3 cellular contexts compared by ENCODE assay signal in the genomic region with DNA sequence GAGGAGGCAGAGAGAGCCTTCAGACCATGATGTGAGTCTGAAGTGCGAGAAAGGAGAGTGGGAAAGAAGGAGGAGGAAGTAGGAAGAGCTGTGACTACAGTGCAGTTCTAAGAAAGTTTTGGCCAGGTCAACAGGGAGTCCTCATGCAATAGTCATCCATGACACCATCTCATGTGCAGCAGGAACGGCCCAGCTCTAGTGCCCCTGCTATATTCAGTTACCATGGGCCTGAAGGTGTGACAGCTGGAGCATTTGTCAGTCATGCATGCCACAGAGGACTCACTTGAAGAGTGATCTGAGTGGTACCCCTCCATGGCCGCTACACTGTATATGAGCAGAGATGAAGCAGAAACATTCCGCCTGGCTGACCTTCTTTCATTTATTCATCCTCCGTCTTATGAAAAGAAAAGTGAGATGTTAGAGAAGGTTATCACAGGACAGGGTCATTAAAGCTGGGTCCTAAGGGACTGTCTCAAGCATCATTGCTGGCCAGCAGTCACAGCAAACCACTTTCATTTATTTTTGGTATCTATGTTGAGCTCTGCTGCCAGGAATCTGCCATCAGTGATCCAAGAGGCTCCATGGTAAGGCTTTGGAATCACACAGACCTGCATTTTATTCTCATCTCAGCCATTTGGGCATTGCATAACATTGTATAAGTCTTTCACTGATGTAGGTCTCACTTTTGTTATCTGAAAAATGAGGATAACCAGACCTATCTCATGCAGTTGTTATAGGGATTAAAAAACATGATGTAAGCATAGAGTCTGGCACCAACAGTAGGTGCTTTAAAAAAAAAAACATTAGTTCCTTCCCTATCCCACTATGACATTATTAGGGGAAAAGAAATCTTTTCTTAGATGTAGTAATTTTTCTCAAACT.
TF ChIP-seq lines count a peak whose summit lies in the region.

No MANE protein-coding gene starts in this region.

TF ChIP-seq in SK-N-SH treated with all-trans-retinoic acid at 6 μM for 48 hours, 23 proteins besides CTCF, POLR2A, EP300 and RAD21:
- TF ChIP-seq, protein P1, sequence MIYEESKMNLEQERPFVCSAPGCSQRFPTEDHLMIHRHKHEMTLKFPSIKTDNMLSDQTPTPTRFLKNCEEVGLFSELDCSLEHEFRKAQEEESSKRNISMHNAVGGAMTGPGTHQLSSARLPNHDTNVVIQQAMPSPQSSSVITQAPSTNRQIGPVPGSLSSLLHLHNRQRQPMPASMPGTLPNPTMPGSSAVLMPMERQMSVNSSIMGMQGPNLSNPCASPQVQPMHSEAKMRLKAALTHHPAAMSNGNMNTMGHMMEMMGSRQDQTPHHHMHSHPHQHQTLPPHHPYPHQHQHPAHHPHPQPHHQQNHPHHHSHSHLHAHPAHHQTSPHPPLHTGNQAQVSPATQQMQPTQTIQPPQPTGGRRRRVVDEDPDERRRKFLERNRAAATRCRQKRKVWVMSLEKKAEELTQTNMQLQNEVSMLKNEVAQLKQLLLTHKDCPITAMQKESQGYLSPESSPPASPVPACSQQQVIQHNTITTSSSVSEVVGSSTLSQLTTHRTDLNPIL (CRISPR knock-in tag; IDR thresholded peaks at IDR 0.05; ENCODE audit: low read depth), result no peak
- TF ChIP-seq ISL1 (CRISPR knock-in tag; IDR thresholded peaks at IDR 0.05), result peak; percentile 73; the same call in 1 of the 2 replicates

TF ChIP-seq in SK-N-SH, 30 proteins besides CTCF, POLR2A, EP300 and RAD21 (continued from another document):
- TF ChIP-seq RXRA (IDR thresholded peaks at IDR 0.05; ENCODE audit: borderline replicate concordance, low read depth) (no peak), MEF2A (IDR thresholded peaks at IDR 0.05; ENCODE audit: borderline replicate concordance, low read depth) (no peak), TEAD4 (IDR thresholded peaks at IDR 0.05; ENCODE audit: borderline replicate concordance, insufficient read depth) (no peak), FOXJ3 (CRISPR knock-in tag; IDR thresholded peaks at IDR 0.05) (no peak), GATA2 (CRISPR knock-in tag; IDR thresholded peaks at IDR 0.05) (no peak), RFX5 (IDR thresholded peaks at IDR 0.05; ENCODE audit: low read length) (no peak)

TF ChIP-seq in GM23338, 12 proteins besides CTCF, POLR2A, EP300 and RAD21 (continued from another document):
- TF ChIP-seq, protein P2, sequence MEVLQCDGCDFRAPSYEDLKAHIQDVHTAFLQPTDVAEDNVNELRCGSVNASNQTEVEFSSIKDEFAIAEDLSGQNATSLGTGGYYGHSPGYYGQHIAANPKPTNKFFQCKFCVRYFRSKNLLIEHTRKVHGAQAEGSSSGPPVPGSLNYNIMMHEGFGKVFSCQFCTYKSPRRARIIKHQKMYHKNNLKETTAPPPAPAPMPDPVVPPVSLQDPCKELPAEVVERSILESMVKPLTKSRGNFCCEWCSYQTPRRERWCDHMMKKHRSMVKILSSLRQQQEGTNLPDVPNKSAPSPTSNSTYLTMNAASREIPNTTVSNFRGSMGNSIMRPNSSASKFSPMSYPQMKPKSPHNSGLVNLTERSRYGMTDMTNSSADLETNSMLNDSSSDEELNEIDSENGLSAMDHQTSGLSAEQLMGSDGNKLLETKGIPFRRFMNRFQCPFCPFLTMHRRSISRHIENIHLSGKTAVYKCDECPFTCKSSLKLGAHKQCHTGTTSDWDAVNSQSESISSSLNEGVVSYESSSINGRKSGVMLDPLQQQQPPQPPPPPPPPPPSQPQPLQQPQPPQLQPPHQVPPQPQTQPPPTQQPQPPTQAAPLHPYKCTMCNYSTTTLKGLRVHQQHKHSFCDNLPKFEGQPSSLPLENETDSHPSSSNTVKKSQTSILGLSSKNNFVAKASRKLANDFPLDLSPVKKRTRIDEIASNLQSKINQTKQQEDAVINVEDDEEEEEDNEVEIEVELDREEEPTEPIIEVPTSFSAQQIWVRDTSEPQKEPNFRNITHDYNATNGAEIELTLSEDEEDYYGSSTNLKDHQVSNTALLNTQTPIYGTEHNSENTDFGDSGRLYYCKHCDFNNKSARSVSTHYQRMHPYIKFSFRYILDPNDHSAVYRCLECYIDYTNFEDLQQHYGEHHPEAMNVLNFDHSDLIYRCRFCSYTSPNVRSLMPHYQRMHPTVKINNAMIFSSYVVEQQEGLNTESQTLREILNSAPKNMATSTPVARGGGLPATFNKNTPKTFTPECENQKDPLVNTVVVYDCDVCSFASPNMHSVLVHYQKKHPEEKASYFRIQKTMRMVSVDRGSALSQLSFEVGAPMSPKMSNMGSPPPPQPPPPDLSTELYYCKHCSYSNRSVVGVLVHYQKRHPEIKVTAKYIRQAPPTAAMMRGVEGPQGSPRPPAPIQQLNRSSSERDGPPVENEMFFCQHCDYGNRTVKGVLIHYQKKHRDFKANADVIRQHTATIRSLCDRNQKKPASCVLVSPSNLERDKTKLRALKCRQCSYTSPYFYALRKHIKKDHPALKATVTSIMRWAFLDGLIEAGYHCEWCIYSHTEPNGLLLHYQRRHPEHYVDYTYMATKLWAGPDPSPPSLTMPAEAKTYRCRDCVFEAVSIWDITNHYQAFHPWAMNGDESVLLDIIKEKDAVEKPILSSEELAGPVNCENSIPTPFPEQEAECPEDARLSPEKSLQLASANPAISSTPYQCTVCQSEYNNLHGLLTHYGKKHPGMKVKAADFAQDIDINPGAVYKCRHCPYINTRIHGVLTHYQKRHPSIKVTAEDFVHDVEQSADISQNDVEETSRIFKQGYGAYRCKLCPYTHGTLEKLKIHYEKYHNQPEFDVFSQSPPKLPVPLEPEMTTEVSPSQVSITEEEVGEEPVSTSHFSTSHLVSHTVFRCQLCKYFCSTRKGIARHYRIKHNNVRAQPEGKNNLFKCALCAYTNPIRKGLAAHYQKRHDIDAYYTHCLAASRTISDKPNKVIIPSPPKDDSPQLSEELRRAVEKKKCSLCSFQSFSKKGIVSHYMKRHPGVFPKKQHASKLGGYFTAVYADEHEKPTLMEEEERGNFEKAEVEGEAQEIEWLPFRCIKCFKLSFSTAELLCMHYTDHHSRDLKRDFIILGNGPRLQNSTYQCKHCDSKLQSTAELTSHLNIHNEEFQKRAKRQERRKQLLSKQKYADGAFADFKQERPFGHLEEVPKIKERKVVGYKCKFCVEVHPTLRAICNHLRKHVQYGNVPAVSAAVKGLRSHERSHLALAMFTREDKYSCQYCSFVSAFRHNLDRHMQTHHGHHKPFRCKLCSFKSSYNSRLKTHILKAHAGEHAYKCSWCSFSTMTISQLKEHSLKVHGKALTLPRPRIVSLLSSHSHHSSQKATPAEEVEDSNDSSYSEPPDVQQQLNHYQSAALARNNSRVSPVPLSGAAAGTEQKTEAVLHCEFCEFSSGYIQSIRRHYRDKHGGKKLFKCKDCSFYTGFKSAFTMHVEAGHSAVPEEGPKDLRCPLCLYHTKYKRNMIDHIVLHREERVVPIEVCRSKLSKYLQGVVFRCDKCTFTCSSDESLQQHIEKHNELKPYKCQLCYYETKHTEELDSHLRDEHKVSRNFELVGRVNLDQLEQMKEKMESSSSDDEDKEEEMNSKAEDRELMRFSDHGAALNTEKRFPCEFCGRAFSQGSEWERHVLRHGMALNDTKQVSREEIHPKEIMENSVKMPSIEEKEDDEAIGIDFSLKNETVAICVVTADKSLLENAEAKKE (CRISPR knock-in tag; IDR thresholded peaks at IDR 0.05), result no peak
- TF ChIP-seq POLR2AphosphoS5 (IDR thresholded peaks at IDR 0.05; ENCODE audit: low read depth) (no peak), EZH2 (IDR thresholded peaks at IDR 0.05; ENCODE audit: low read depth, unreplicated experiment) (no peak), JUNB (IDR thresholded peaks at IDR 0.05; ENCODE audit: unreplicated experiment) (no peak), NANOG (IDR thresholded peaks at IDR 0.05; ENCODE audit: borderline replicate concordance) (no peak), CREB1 (CRISPR knock-in tag; IDR thresholded peaks at IDR 0.05; ENCODE audit: low read depth) (no peak), EZH2phosphoT487 (IDR thresholded peaks at IDR 0.05; ENCODE audit: unreplicated experiment) (no peak), ZNF331 (CRISPR knock-in tag; IDR thresholded peaks at IDR 0.05; ENCODE audit: low read depth) (no peak), STAT1 (IDR thresholded peaks at IDR 0.05; ENCODE audit: unreplicated experiment) (no peak)
- TF ChIP-seq, protein P3, sequence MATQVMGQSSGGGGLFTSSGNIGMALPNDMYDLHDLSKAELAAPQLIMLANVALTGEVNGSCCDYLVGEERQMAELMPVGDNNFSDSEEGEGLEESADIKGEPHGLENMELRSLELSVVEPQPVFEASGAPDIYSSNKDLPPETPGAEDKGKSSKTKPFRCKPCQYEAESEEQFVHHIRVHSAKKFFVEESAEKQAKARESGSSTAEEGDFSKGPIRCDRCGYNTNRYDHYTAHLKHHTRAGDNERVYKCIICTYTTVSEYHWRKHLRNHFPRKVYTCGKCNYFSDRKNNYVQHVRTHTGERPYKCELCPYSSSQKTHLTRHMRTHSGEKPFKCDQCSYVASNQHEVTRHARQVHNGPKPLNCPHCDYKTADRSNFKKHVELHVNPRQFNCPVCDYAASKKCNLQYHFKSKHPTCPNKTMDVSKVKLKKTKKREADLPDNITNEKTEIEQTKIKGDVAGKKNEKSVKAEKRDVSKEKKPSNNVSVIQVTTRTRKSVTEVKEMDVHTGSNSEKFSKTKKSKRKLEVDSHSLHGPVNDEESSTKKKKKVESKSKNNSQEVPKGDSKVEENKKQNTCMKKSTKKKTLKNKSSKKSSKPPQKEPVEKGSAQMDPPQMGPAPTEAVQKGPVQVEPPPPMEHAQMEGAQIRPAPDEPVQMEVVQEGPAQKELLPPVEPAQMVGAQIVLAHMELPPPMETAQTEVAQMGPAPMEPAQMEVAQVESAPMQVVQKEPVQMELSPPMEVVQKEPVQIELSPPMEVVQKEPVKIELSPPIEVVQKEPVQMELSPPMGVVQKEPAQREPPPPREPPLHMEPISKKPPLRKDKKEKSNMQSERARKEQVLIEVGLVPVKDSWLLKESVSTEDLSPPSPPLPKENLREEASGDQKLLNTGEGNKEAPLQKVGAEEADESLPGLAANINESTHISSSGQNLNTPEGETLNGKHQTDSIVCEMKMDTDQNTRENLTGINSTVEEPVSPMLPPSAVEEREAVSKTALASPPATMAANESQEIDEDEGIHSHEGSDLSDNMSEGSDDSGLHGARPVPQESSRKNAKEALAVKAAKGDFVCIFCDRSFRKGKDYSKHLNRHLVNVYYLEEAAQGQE (IDR thresholded peaks at IDR 0.05; ENCODE audit: unreplicated experiment), result no peak
- TF ChIP-seq, protein P4, sequence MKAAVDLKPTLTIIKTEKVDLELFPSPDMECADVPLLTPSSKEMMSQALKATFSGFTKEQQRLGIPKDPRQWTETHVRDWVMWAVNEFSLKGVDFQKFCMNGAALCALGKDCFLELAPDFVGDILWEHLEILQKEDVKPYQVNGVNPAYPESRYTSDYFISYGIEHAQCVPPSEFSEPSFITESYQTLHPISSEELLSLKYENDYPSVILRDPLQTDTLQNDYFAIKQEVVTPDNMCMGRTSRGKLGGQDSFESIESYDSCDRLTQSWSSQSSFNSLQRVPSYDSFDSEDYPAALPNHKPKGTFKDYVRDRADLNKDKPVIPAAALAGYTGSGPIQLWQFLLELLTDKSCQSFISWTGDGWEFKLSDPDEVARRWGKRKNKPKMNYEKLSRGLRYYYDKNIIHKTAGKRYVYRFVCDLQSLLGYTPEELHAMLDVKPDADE (IDR thresholded peaks at IDR 0.05), result no peak
